ENCODE assay signal across 8 cellular contexts in the genomic region with DNA sequence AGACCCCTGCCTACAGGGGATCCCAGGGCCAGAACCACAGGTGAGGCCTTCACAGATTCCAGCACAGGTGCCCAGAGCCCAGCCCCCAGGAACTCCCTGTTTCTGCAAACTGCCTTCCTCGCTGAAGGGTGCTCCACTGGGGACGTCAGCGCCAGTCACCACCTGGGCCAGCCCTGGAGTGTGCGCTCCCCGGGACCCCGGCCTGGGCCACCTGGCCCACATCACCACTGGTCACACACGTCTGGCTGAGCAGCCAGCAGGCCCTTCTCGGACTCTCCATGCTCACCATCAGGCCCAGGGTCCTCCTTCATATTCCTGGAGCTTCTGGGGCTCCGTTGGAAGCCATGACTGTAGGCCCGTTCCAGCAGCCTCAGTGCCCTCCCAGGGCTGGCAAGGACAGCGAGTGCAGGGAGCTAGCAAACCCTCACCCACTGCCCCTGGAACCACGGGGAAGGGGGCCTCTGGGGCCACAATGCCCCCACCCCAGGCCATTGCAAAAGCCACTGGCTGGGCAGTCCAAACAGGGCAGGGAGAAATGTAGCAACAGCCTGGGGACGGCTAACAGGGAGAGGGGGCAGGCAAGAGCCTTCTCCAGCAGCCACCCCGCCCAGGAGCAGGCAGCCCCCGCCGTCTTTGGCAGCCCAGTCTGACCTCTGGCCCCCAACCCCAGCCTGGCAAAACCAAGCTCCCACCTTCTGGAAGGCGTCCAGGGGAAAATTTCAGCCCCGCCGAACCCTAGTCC. TPM values are rescaled to one million over a fixed set of nuclear protein-coding genes. Genes with fewer than 3 reads are reported as not detected.
DNase-seq lines count a peak whose midpoint lies in the region; ATAC-seq, FAIRE-seq and TF ChIP-seq lines count a peak whose summit lies in the region.

No MANE protein-coding gene starts in this region.

- CTCF ChIA-PET in mammary epithelial cell (lab: Charles Lee; ENCODE audit: low non-redundant PET): no interaction called here

- no peak overlapping the region for H2BK5ac ChIP-seq in mesenchymal stem cell (ENCODE audit: low read depth, low read length, poor library complexity, severe bottlenecking)

- H2BK120ac ChIP-seq in mesenchymal stem cell (ENCODE audit: low read depth, low read length): peak overlapping the region; percentile 71

- H4K8ac ChIP-seq in mesenchymal stem cell (ENCODE audit: low read length): peak overlapping the region; percentile 91

- no peak for TF ChIP-seq CTCF in mammary epithelial cell (conservative IDR thresholded peaks at IDR 0.05 in 1 of 2, IDR thresholded peaks at IDR 0.05 in 1 of 2; ENCODE audit: extremely low read depth in 1 of 2, insufficient read depth in 1 of 2, low read depth in 1 of 2, low read length in 2 of 2)

- FAIRE-seq in RCC 7860 (lab: Jason Lieb, UNC): no peak

- no peaks in the 10 kb centered on the region for H3K27me3 ChIP-seq in ACC112 (ENCODE audit: insufficient read depth, low read length)
- H3K27me3 ChIP-seq in mammary epithelial cell (ENCODE audit: insufficient read depth, low read length): no peaks in the 10 kb centered on the region
- peaks cover 0 to under 1% of the 10 kb centered on the region in 2 experiments for H3K27me3 ChIP-seq in mesenchymal stem cell (ENCODE audit: control insufficient read depth in 1 of 2, insufficient read depth in 1 of 2, low read length in 2 of 2)

- H2AFZ ChIP-seq in ACC112 (ENCODE audit: low read length, unreplicated experiment) (peak overlapping the region; percentile 20), mammary epithelial cell (ENCODE audit: low read depth, low read length) (peak overlapping the region; percentile 77), mesenchymal stem cell (ENCODE audit: low read depth, low read length) (peak overlapping the region; percentile 69)

- H4K20me1 ChIP-seq in mammary epithelial cell (ENCODE audit: insufficient read depth, low read length): no peaks in the 10 kb centered on the region

- DNase-seq in HuH-7 (ENCODE audit: low spot score) (peak; percentile 72), mammary epithelial cell (no peak), mesenchymal stem cell (peak; percentile 48), NCI-H345 treated with DMSO at 0.1 percent for 48 hours (lab: John Stamatoyannopoulos, UW; ENCODE audit: unreplicated experiment) (no peak), RCC 7860 (ENCODE audit: low spot score) (no peak)

- H3K4me3 ChIP-seq in ACC112 (ENCODE audit: low read depth, low read length): peak overlapping the region; percentile 96
- H3K4me3 ChIP-seq in mammary epithelial cell (replicated peaks in 1 of 3; ENCODE audit: insufficient read depth in 1 of 3, low read depth in 2 of 3, low read length in 3 of 3): peak overlapping the region; percentile 75 to 86 (median 82)
- peak overlapping the region; percentile 83 to 86 for H3K4me3 ChIP-seq in mesenchymal stem cell (ENCODE audit: insufficient read depth in 1 of 2, low read depth in 1 of 2, low read length in 2 of 2)

- H3K36me3 ChIP-seq in ACC112 (ENCODE audit: insufficient read depth, low read length) (no peaks in the 10 kb centered on the region), mammary epithelial cell (ENCODE audit: insufficient read depth, low read length) (no peaks in the 10 kb centered on the region), mesenchymal stem cell (ENCODE audit: control insufficient read depth in 1 of 2, insufficient read depth in 2 of 2, low read depth in 1 of 2, low read length in 2 of 2) (peaks cover 0 to 27% of the 10 kb centered on the region in 2 experiments)

- H3K4me2 ChIP-seq in mammary epithelial cell (ENCODE audit: insufficient read depth, low read depth, low read length) (peak overlapping the region; percentile 99), mesenchymal stem cell (ENCODE audit: low read length, poor library complexity, severe bottlenecking) (peak overlapping the region; percentile 97)

- no peak overlapping the region for H2AK5ac ChIP-seq in mesenchymal stem cell (ENCODE audit: low read length, severe bottlenecking)

- WGBS in mammary epithelial cell (ENCODE audit: low coverage, missing lambda C conversion rate): 40% methylated on average over 9 of the region's 19 CpGs
- WGBS in mesenchymal stem cell: 57% methylated on average over 15 of the region's 19 CpGs

- intact Hi-C loops in mammary epithelial cell (cut with micrococcal nuclease): no loop called here

- dilution Hi-C loops in mammary epithelial cell (cut with HindIII; ENCODE audit: low sequenced_read_pairs): no loop called here

- H3K23ac ChIP-seq in mesenchymal stem cell (ENCODE audit: low read length in 2 of 2): peak overlapping the region in 1 of 2 experiments; percentile 87

- H3K9me3 ChIP-seq in mammary epithelial cell (replicated peaks; ENCODE audit: insufficient read depth, low read length) (no peaks in the 10 kb centered on the region), mesenchymal stem cell (ENCODE audit: control insufficient read depth, low read length) (no peaks in the 10 kb centered on the region)

- BruUV-seq in mammary epithelial cell (replicated peaks; lab: Mats Ljungman, UMichigan): no TSS peak

- H3K9ac ChIP-seq in mammary epithelial cell (ENCODE audit: insufficient read depth, low read length): peak overlapping the region; percentile 58
- peak overlapping the region; percentile 86 for H3K9ac ChIP-seq in mesenchymal stem cell (ENCODE audit: low read length)

- H3K4me1 ChIP-seq in ACC112 (ENCODE audit: control insufficient read depth, insufficient read depth, low read length, unreplicated experiment): peaks cover 7% of the 10 kb centered on the region
- H3K4me1 ChIP-seq in mammary epithelial cell (ENCODE audit: insufficient read depth, low read length): peaks cover 12% of the 10 kb centered on the region
- peaks cover 39% of the 10 kb centered on the region for H3K4me1 ChIP-seq in mesenchymal stem cell (ENCODE audit: control insufficient read depth, insufficient read depth, low read depth, low read length)

- in situ Hi-C loops in mammary epithelial cell (cut with MboI; ENCODE audit: low sequenced_read_pairs in 2 of 2): no loop called here

- H3K27ac ChIP-seq in ACC112 (ENCODE audit: low read depth, low read length) (no peak overlapping the region), mammary epithelial cell (ENCODE audit: insufficient read depth, low read depth, low read length) (peak overlapping the region; percentile 22), mesenchymal stem cell (ENCODE audit: low read length, poor library complexity, severe bottlenecking) (no peak overlapping the region)

- peak overlapping the region in 1 of 2 experiments; percentile 60 for H2BK12ac ChIP-seq in mesenchymal stem cell (ENCODE audit: low read length in 2 of 2)

- peak overlapping the region; percentile 88 to 98 for H3K4ac ChIP-seq in mesenchymal stem cell (ENCODE audit: low read depth in 1 of 2, low read length in 2 of 2)

- H3K14ac ChIP-seq in mesenchymal stem cell (ENCODE audit: low read length in 2 of 2): peak overlapping the region in 1 of 2 experiments; percentile 80

- H3K79me2 ChIP-seq in ACC112 (ENCODE audit: control insufficient read depth, insufficient read depth, low read length, unreplicated experiment): peaks cover 26% of the 10 kb centered on the region
- peaks cover 46% of the 10 kb centered on the region for H3K79me2 ChIP-seq in mammary epithelial cell (ENCODE audit: insufficient read depth, low read length)

- no peak overlapping the region for H4K91ac ChIP-seq in mesenchymal stem cell (ENCODE audit: low read length)

- ATAC-seq in HG03196 (IDR thresholded peaks at IDR 0.05; ENCODE audit: unreplicated experiment) (no peak), GM21529 (IDR thresholded peaks at IDR 0.05; ENCODE audit: unreplicated experiment) (no peak)

- H3K79me1 ChIP-seq in mesenchymal stem cell (replicated peaks; ENCODE audit: low read length, poor library complexity, severe bottlenecking): peaks cover 48% of the 10 kb centered on the region

- H2BK15ac ChIP-seq in mesenchymal stem cell (ENCODE audit: low read depth, poor library complexity, severe bottlenecking): peak overlapping the region; percentile 6

- peak overlapping the region; percentile 92 to 97 for H3K18ac ChIP-seq in mesenchymal stem cell (ENCODE audit: low read depth in 1 of 2, low read length in 2 of 2)

RNA-seq across cellular contexts. Expression of a gene that starts 1.3 kb away (rescaled TPM):
- 10 to 100 TPM; 37.3 to 49.6 TPM for total RNA-seq in mammary epithelial cell
- 42.3 TPM for polyA plus RNA-seq in mammary epithelial cell
- 74.1 TPM for polyA minus RNA-seq in mammary epithelial cell
- 38.4 TPM for polyA plus RNA-seq in mesenchymal stem cell (2013, experiment 1 of 2)
- 36.4 TPM for polyA plus RNA-seq in mesenchymal stem cell (2013, experiment 2 of 2)

RNA-seq across cellular contexts. Expression of a gene that starts 23.2 kb away (rescaled TPM):
- total RNA-seq in mammary epithelial cell: 1 to 10 TPM; 2.8 to 8.2 TPM
- polyA plus RNA-seq in mammary epithelial cell: 8.7 TPM
- polyA minus RNA-seq in mammary epithelial cell: 1.9 TPM
- polyA plus RNA-seq in mesenchymal stem cell (2013, experiment 1 of 2): 29.0 TPM
- polyA plus RNA-seq in mesenchymal stem cell (2013, experiment 2 of 2): 30.0 TPM

RNA-seq across cellular contexts. Expression of a gene that starts 26.4 kb away (rescaled TPM):
- total RNA-seq in mammary epithelial cell: under 1 TPM; 0.35 to 0.50 TPM
- polyA plus RNA-seq in mammary epithelial cell: 0.33 TPM
- not detected for polyA minus RNA-seq in mammary epithelial cell
- polyA plus RNA-seq in mesenchymal stem cell (2013, experiment 1 of 2): 5.0 TPM
- polyA plus RNA-seq in mesenchymal stem cell (2013, experiment 2 of 2): 4.6 TPM

RNA-seq across cellular contexts. Expression of a gene that starts 56.8 kb away (rescaled TPM):
- not detected for total RNA-seq in mammary epithelial cell
- polyA plus RNA-seq in mammary epithelial cell: not detected
- not detected for polyA minus RNA-seq in mammary epithelial cell
- not detected for polyA plus RNA-seq in mesenchymal stem cell (2013, experiment 1 of 2)
- polyA plus RNA-seq in mesenchymal stem cell (2013, experiment 2 of 2): not detected

Comparison
In these comparisons a context has a peak if more than half of its experiments do, and no peak if none do; other contexts are left out.
1. H2AFZ ChIP-seq: peak in every context shown above with its lines; median percentile 77 in mammary epithelial cell; 69 in mesenchymal stem cell; 20 in ACC112.
2. DNase-seq: peak in HuH-7 (single experiment) and mesenchymal stem cell (single experiment); none in mammary epithelial cell (single experiment), NCI-H345 treated with DMSO at 0.1 percent for 48 hours (single experiment) and RCC 7860 (single experiment).
3. Peak in every context shown above with its lines, with median percentiles within 50 percentile points of each other: H3K4me3 ChIP-seq.